ENCODE assay signal across 12 cellular contexts in genomic region chr7:1948377-1948796, GRCh38.
"Had no signal": no experiment of that assay in that cellular context is flagged by ENCODE, and none has a peak within 500 bp of the region (broad histone marks: within the 10 kb centered on the region; RNA-seq: fewer than 3 reads in every experiment).

No MANE protein-coding gene starts in this region.

- H3K4me3 Mint-ChIP-seq: activated T-helper 17 cell treated with anti-CD3 and anti-CD28 coated beads, Interleukin-2, amount 50 U/mL, for 72 hours; endodermal cell had no signal

- H3K27ac Mint-ChIP-seq: activated T-helper 17 cell treated with anti-CD3 and anti-CD28 coated beads, Interleukin-2, amount 50 U/mL, for 72 hours; endodermal cell had no signal

- DNase-seq: activated CD4-positive, alpha-beta T cell treated with anti-CD3 and anti-CD28 coated beads for 1 hour; activated CD4-positive, alpha-beta T cell treated with anti-CD3 and anti-CD28 coated beads, Interleukin-2, amount 50 U/mL, for 48 hours; activated naive CD4-positive, alpha-beta T cell treated with Interleukin-2 at 50 U/mL for 16 hours; endodermal cell; stimulated activated CD4-positive, alpha-beta T cell treated with anti-CD3 and anti-CD28 coated beads, Interleukin-4, amount 100 ng/mL, for 4 hours; stimulated activated CD8-positive, alpha-beta memory T cell treated with anti-CD3 and anti-CD28 coated beads, Interleukin-4, amount 100 ng/mL, for 48 hours; stimulated activated naive CD8-positive, alpha-beta T cell treated with anti-CD3 and anti-CD28 coated beads, Interleukin-15, Interleukin-2, amounts not matched to agents 100 U/mL and 50 U/mL, for 24 hours; transverse colon had no signal

- ATAC-seq: activated T-helper 17 cell treated with anti-CD3 and anti-CD28 coated beads, Interleukin-2, amount 50 U/mL, for 72 hours; left lung; stimulated activated naive CD8-positive, alpha-beta T cell treated with anti-CD3 and anti-CD28 coated beads, Interleukin-15, Interleukin-2, amounts not matched to agents 100 U/mL and 50 U/mL, for 24 hours had no signal

- H3K9me3 Mint-ChIP-seq: activated T-helper 17 cell treated with anti-CD3 and anti-CD28 coated beads, Interleukin-2, amount 50 U/mL, for 72 hours; endodermal cell had no signal

- H3K4me3 ChIP-seq: dorsolateral prefrontal cortex, left lung, skin epidermis, transverse colon had no signal

- H3K9me3 ChIP-seq: left lung, transverse colon had no signal

- H3K27ac ChIP-seq: dorsolateral prefrontal cortex, left lung, skin epidermis, transverse colon had no signal

- H3K27me3 Mint-ChIP-seq: activated T-helper 17 cell treated with anti-CD3 and anti-CD28 coated beads, Interleukin-2, amount 50 U/mL, for 72 hours had no signal

- H3K36me3 ChIP-seq: left lung, transverse colon had no signal
